ENCODE assay signal across 19 cellular contexts in the genomic region with DNA sequence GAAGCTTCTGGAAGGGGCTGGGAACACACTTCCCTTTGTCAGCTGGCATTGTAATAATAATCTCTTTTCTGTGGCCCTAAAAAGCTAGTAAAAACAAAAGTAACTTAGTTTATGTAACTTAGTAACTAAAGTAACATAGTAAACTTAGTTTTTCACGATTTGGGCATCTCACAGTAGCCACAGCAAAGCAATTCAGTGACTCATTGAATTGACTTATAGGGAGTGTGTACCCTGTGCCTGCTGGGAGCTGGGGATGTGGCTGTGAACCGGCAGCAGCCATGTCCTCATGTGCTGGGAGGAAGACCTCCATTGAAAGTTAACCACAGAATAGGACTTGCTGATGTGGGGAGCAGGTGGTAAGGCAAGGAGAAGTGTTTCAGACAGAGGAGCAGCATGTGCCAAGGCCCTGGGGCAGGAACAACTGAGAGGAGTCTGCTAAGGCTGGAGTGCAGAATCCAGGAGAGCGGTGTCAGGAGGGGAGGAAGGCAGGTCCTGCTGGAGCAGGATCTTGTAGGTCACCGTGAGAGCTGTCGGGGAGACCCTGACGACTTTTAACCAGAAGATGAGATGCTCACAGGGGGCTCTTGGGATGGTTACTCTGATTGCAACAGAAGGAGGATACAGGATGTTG.
"Had no signal": no experiment of that assay in that cellular context is flagged by ENCODE, and none has a peak within 500 bp of the region (broad histone marks: within the 10 kb centered on the region; RNA-seq: fewer than 3 reads in every experiment).

No MANE protein-coding gene starts in this region.

- H3K9me3 ChIP-seq: gastrocnemius medialis, heart left ventricle, right atrium auricular region, suprapubic skin had no signal

- H3K4me1 Mint-ChIP-seq: brain had no signal

- H3K27me3 Mint-ChIP-seq: activated naive CD8-positive, alpha-beta T cell; activated T-cell treated with anti-CD3 and anti-CD28 coated beads, Interleukin-2, amount 50 U/mL, for 24 hours; naive B cell; stimulated activated naive CD8-positive, alpha-beta T cell treated with anti-CD3 and anti-CD28 coated beads, Interleukin-15, Interleukin-2, amounts not matched to agents 100 ng/mL and 50 ng/mL, for 24 hours; type B pancreatic cell had no signal

- H3K27ac Mint-ChIP-seq: activated naive CD8-positive, alpha-beta T cell; activated T-cell treated with anti-CD3 and anti-CD28 coated beads, Interleukin-2, amount 50 U/mL, for 24 hours; stimulated activated naive CD8-positive, alpha-beta T cell treated with anti-CD3 and anti-CD28 coated beads, Interleukin-15, Interleukin-2, amounts not matched to agents 100 ng/mL and 50 ng/mL, for 24 hours; type B pancreatic cell had no signal

- H3K9me3 Mint-ChIP-seq: activated T-cell treated with anti-CD3 and anti-CD28 coated beads, Interleukin-2, amount 50 U/mL, for 24 hours; brain; naive B cell; stimulated activated naive CD8-positive, alpha-beta T cell treated with anti-CD3 and anti-CD28 coated beads, Interleukin-15, Interleukin-2, amounts not matched to agents 100 ng/mL and 50 ng/mL, for 24 hours; type B pancreatic cell had no signal

- H3K36me3 Mint-ChIP-seq: activated naive CD8-positive, alpha-beta T cell; brain; type B pancreatic cell had no signal

- H3K4me3 Mint-ChIP-seq: activated naive CD8-positive, alpha-beta T cell; activated T-cell treated with anti-CD3 and anti-CD28 coated beads, Interleukin-2, amount 50 U/mL, for 24 hours; brain; stimulated activated naive CD8-positive, alpha-beta T cell treated with anti-CD3 and anti-CD28 coated beads, Interleukin-15, Interleukin-2, amounts not matched to agents 100 ng/mL and 50 ng/mL, for 24 hours; type B pancreatic cell had no signal

- ATAC-seq: gastrocnemius medialis, heart left ventricle had no signal

- DNase-seq: activated CD4-positive, alpha-beta T cell treated with anti-CD3 and anti-CD28 coated beads for 1 hour; activated CD4-positive, alpha-beta T cell treated with anti-CD3 and anti-CD28 coated beads, Interleukin-2, amount 50 U/mL, for 4 hours; activated T-cell treated with anti-CD3 and anti-CD28 coated beads, Interleukin-2, amount 50 U/mL, for 24 hours; amniotic stem cell; dermis blood vessel endothelial cell; gastrocnemius medialis; heart left ventricle; islet precursor cell; naive B cell; small intestine; stimulated activated CD4-positive, alpha-beta T cell treated with anti-CD3 and anti-CD28 coated beads, Interleukin-4, amount 100 ng/mL, for 4 hours; stimulated activated CD8-positive, alpha-beta memory T cell treated with anti-CD3 and anti-CD28 coated beads, Interleukin-4, amount 100 ng/mL, for 48 hours; T-helper 1 cell had no signal
